1 cellular context compared by ENCODE assay signal in the genomic region with DNA sequence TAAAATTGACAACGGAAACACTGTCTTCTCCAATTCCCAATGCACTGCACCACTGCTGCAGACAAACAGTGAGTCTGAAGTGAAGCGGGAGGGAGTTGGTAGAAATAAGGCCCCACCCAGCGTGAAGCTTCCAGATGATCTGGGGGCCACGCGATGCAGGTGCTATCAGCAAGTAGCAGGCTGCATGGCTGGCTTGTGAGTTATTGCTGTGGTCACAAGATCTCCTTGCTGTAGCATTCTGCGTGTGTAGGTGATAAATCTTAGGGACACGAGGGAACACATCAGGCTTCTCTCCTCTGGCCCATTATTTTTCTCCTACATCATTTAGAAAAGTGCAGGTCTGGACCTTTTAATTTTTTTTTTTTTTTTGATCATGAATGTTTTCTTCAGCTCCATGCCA.
TF ChIP-seq lines count a peak whose summit lies in the region.

No MANE protein-coding gene starts in this region.

TF ChIP-seq in K562, 482 proteins besides CTCF, POLR2A, EP300 and RAD21 (continued from another document and continues in another):
- TF ChIP-seq, protein P1, sequence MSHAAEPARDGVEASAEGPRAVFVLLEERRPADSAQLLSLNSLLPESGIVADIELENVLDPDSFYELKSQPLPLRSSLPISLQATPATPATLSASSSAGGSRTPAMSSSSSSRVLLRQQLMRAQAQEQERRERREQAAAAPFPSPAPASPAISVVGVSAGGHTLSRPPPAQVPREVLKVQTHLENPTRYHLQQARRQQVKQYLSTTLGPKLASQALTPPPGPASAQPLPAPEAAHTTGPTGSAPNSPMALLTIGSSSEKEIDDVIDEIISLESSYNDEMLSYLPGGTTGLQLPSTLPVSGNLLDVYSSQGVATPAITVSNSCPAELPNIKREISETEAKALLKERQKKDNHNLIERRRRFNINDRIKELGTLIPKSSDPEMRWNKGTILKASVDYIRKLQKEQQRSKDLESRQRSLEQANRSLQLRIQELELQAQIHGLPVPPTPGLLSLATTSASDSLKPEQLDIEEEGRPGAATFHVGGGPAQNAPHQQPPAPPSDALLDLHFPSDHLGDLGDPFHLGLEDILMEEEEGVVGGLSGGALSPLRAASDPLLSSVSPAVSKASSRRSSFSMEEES (CRISPR knock-in tag; IDR thresholded peaks at IDR 0.05): peak; percentile 68
- TF ChIP-seq MTA2 (IDR thresholded peaks at IDR 0.05; ENCODE audit: low read depth): peak; percentile 98
- TF ChIP-seq ZNF212 (CRISPR knock-in tag; IDR thresholded peaks at IDR 0.05): no peak
- no peak for TF ChIP-seq POLR2B (IDR thresholded peaks at IDR 0.05; ENCODE audit: low read depth, partially characterized antibody)
- TF ChIP-seq, protein P2, sequence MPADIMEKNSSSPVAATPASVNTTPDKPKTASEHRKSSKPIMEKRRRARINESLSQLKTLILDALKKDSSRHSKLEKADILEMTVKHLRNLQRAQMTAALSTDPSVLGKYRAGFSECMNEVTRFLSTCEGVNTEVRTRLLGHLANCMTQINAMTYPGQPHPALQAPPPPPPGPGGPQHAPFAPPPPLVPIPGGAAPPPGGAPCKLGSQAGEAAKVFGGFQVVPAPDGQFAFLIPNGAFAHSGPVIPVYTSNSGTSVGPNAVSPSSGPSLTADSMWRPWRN (IDR thresholded peaks at IDR 0.05; ENCODE audit: low read depth): peak; percentile 100
- TF ChIP-seq ELF4 (CRISPR knock-in tag; IDR thresholded peaks at IDR 0.05): peak; percentile 85
- TF ChIP-seq ZNF589 (CRISPR knock-in tag; IDR thresholded peaks at IDR 0.05; ENCODE audit: low read depth): peak; percentile 84
- TF ChIP-seq, protein P3, sequence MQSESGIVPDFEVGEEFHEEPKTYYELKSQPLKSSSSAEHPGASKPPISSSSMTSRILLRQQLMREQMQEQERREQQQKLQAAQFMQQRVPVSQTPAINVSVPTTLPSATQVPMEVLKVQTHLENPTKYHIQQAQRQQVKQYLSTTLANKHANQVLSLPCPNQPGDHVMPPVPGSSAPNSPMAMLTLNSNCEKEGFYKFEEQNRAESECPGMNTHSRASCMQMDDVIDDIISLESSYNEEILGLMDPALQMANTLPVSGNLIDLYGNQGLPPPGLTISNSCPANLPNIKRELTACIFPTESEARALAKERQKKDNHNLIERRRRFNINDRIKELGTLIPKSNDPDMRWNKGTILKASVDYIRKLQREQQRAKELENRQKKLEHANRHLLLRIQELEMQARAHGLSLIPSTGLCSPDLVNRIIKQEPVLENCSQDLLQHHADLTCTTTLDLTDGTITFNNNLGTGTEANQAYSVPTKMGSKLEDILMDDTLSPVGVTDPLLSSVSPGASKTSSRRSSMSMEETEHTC (IDR thresholded peaks at IDR 0.05): peak; percentile 100
- TF ChIP-seq CHD4 (IDR thresholded peaks at IDR 0.05; ENCODE audit: insufficient read depth, insufficient replicate concordance, low read depth, low read length, poor library complexity, severe bottlenecking): no peak
- TF ChIP-seq, protein P4, sequence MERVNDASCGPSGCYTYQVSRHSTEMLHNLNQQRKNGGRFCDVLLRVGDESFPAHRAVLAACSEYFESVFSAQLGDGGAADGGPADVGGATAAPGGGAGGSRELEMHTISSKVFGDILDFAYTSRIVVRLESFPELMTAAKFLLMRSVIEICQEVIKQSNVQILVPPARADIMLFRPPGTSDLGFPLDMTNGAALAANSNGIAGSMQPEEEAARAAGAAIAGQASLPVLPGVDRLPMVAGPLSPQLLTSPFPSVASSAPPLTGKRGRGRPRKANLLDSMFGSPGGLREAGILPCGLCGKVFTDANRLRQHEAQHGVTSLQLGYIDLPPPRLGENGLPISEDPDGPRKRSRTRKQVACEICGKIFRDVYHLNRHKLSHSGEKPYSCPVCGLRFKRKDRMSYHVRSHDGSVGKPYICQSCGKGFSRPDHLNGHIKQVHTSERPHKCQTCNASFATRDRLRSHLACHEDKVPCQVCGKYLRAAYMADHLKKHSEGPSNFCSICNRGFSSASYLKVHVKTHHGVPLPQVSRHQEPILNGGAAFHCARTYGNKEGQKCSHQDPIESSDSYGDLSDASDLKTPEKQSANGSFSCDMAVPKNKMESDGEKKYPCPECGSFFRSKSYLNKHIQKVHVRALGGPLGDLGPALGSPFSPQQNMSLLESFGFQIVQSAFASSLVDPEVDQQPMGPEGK (CRISPR knock-in tag; IDR thresholded peaks at IDR 0.05; ENCODE audit: borderline replicate concordance): peak; percentile 76; the same call in 1 of the 2 replicates
- TF ChIP-seq NFE2 (IDR thresholded peaks at IDR 0.05; ENCODE audit: low read depth): peak; percentile 42; the same call in 1 of the 2 replicates
- TF ChIP-seq ZNF316 (IDR thresholded peaks at IDR 0.05): 0 out of 2 replicates have a peak, but pooled peaks have one; percentile 23
- peak; percentile 73 for TF ChIP-seq CCNT2 (IDR thresholded peaks at IDR 0.05; ENCODE audit: borderline replicate concordance, extremely low read depth, insufficient read length, low read depth, low read length)
- TF ChIP-seq, protein P5, sequence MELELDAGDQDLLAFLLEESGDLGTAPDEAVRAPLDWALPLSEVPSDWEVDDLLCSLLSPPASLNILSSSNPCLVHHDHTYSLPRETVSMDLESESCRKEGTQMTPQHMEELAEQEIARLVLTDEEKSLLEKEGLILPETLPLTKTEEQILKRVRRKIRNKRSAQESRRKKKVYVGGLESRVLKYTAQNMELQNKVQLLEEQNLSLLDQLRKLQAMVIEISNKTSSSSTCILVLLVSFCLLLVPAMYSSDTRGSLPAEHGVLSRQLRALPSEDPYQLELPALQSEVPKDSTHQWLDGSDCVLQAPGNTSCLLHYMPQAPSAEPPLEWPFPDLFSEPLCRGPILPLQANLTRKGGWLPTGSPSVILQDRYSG (tag; conservative IDR thresholded peaks at IDR 0.05; ENCODE audit: low read depth): no peak
- TF ChIP-seq TCF7 (IDR thresholded peaks at IDR 0.05; ENCODE audit: borderline replicate concordance): 0 out of 2 replicates have a peak, but pooled peaks have one; percentile 64
- peak; percentile 82; the same call in 1 of the 2 replicates for TF ChIP-seq HLTF (IDR thresholded peaks at IDR 0.05)
- TF ChIP-seq, protein P6, sequence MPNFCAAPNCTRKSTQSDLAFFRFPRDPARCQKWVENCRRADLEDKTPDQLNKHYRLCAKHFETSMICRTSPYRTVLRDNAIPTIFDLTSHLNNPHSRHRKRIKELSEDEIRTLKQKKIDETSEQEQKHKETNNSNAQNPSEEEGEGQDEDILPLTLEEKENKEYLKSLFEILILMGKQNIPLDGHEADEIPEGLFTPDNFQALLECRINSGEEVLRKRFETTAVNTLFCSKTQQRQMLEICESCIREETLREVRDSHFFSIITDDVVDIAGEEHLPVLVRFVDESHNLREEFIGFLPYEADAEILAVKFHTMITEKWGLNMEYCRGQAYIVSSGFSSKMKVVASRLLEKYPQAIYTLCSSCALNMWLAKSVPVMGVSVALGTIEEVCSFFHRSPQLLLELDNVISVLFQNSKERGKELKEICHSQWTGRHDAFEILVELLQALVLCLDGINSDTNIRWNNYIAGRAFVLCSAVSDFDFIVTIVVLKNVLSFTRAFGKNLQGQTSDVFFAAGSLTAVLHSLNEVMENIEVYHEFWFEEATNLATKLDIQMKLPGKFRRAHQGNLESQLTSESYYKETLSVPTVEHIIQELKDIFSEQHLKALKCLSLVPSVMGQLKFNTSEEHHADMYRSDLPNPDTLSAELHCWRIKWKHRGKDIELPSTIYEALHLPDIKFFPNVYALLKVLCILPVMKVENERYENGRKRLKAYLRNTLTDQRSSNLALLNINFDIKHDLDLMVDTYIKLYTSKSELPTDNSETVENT (CRISPR knock-in tag; IDR thresholded peaks at IDR 0.05): no peak
- peak; percentile 84 for TF ChIP-seq ZKSCAN1 (IDR thresholded peaks at IDR 0.05; ENCODE audit: low read depth, low read length)
- TF ChIP-seq ATF1 (CRISPR knock-in tag; IDR thresholded peaks at IDR 0.05): no peak
- peak; percentile 80 for TF ChIP-seq ATF1 (tag; IDR thresholded peaks at IDR 0.05)
- no peak for TF ChIP-seq MCM7 (IDR thresholded peaks at IDR 0.05)
- TF ChIP-seq POU5F1 (IDR thresholded peaks at IDR 0.05; ENCODE audit: borderline replicate concordance, low read depth, low read length, partially characterized antibody): peak; percentile 56
- TF ChIP-seq HSF4 (CRISPR knock-in tag; IDR thresholded peaks at IDR 0.05; ENCODE audit: borderline replicate concordance): no peak
- TF ChIP-seq POLR2AphosphoS2 (IDR thresholded peaks at IDR 0.05; ENCODE audit: low read length): no peak
- peak; percentile 58 to 80; a peak in 3 of 4 replicates for TF ChIP-seq MAZ (CRISPR knock-in tag; conservative IDR thresholded peaks at IDR 0.05 in 1 of 2, IDR thresholded peaks at IDR 0.05 in 1 of 2)
- TF ChIP-seq ZNF699 (CRISPR knock-in tag; IDR thresholded peaks at IDR 0.05; ENCODE audit: insufficient replicate concordance): no peak
- TF ChIP-seq NFATC3 (IDR thresholded peaks at IDR 0.05): 0 out of 2 replicates have a peak, but pooled peaks have one; percentile 45
- TF ChIP-seq TARDBP (IDR thresholded peaks at IDR 0.05): peak; percentile 84
- TF ChIP-seq YY1 (IDR thresholded peaks at IDR 0.05; ENCODE audit: borderline replicate concordance in 1 of 3, control insufficient read depth in 1 of 3, extremely low read depth in 1 of 3, insufficient read depth in 3 of 3, insufficient read length in 1 of 3, insufficient replicate concordance in 2 of 3, low read depth in 1 of 3, low read length in 2 of 3): peak in 2 of 3 experiments; percentile 11 to 40
- TF ChIP-seq, protein P7, sequence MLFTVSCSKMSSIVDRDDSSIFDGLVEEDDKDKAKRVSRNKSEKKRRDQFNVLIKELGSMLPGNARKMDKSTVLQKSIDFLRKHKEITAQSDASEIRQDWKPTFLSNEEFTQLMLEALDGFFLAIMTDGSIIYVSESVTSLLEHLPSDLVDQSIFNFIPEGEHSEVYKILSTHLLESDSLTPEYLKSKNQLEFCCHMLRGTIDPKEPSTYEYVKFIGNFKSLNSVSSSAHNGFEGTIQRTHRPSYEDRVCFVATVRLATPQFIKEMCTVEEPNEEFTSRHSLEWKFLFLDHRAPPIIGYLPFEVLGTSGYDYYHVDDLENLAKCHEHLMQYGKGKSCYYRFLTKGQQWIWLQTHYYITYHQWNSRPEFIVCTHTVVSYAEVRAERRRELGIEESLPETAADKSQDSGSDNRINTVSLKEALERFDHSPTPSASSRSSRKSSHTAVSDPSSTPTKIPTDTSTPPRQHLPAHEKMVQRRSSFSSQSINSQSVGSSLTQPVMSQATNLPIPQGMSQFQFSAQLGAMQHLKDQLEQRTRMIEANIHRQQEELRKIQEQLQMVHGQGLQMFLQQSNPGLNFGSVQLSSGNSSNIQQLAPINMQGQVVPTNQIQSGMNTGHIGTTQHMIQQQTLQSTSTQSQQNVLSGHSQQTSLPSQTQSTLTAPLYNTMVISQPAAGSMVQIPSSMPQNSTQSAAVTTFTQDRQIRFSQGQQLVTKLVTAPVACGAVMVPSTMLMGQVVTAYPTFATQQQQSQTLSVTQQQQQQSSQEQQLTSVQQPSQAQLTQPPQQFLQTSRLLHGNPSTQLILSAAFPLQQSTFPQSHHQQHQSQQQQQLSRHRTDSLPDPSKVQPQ (CRISPR knock-in tag; IDR thresholded peaks at IDR 0.05; ENCODE audit: borderline replicate concordance): no peak
- no peak for TF ChIP-seq SRSF9 (IDR thresholded peaks at IDR 0.05; ENCODE audit: borderline replicate concordance, low read depth, low read length)
- peak; percentile 98 for TF ChIP-seq CBFB (CRISPR knock-in tag; IDR thresholded peaks at IDR 0.05)
- TF ChIP-seq PYGO2 (tag; IDR thresholded peaks at IDR 0.05): peak; percentile 65
- TF ChIP-seq THRAP3 (IDR thresholded peaks at IDR 0.05; ENCODE audit: borderline replicate concordance): no peak
- TF ChIP-seq HEY1 (CRISPR knock-in tag; IDR thresholded peaks at IDR 0.05; ENCODE audit: borderline replicate concordance): peak; percentile 95
- TF ChIP-seq TEAD4 (IDR thresholded peaks at IDR 0.05; ENCODE audit: low read length): peak; percentile 99
- TF ChIP-seq TEAD4 (CRISPR knock-in tag; IDR thresholded peaks at IDR 0.05; ENCODE audit: borderline replicate concordance): no peak
- TF ChIP-seq ZSCAN32 (CRISPR knock-in tag; IDR thresholded peaks at IDR 0.05): no peak
- TF ChIP-seq TAL1 (IDR thresholded peaks at IDR 0.05): peak; percentile 98
- TF ChIP-seq, protein P8, sequence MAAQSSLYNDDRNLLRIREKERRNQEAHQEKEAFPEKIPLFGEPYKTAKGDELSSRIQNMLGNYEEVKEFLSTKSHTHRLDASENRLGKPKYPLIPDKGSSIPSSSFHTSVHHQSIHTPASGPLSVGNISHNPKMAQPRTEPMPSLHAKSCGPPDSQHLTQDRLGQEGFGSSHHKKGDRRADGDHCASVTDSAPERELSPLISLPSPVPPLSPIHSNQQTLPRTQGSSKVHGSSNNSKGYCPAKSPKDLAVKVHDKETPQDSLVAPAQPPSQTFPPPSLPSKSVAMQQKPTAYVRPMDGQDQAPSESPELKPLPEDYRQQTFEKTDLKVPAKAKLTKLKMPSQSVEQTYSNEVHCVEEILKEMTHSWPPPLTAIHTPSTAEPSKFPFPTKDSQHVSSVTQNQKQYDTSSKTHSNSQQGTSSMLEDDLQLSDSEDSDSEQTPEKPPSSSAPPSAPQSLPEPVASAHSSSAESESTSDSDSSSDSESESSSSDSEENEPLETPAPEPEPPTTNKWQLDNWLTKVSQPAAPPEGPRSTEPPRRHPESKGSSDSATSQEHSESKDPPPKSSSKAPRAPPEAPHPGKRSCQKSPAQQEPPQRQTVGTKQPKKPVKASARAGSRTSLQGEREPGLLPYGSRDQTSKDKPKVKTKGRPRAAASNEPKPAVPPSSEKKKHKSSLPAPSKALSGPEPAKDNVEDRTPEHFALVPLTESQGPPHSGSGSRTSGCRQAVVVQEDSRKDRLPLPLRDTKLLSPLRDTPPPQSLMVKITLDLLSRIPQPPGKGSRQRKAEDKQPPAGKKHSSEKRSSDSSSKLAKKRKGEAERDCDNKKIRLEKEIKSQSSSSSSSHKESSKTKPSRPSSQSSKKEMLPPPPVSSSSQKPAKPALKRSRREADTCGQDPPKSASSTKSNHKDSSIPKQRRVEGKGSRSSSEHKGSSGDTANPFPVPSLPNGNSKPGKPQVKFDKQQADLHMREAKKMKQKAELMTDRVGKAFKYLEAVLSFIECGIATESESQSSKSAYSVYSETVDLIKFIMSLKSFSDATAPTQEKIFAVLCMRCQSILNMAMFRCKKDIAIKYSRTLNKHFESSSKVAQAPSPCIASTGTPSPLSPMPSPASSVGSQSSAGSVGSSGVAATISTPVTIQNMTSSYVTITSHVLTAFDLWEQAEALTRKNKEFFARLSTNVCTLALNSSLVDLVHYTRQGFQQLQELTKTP (IDR thresholded peaks at IDR 0.05; ENCODE audit: low read depth in 1 of 2, partially characterized antibody in 2 of 2): peak; percentile 57 to 82
- TF ChIP-seq ETV5 (CRISPR knock-in tag; IDR thresholded peaks at IDR 0.05; ENCODE audit: low read depth): peak; percentile 70; the same call in 1 of the 2 replicates
- TF ChIP-seq, protein P9, sequence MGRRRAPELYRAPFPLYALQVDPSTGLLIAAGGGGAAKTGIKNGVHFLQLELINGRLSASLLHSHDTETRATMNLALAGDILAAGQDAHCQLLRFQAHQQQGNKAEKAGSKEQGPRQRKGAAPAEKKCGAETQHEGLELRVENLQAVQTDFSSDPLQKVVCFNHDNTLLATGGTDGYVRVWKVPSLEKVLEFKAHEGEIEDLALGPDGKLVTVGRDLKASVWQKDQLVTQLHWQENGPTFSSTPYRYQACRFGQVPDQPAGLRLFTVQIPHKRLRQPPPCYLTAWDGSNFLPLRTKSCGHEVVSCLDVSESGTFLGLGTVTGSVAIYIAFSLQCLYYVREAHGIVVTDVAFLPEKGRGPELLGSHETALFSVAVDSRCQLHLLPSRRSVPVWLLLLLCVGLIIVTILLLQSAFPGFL (CRISPR knock-in tag; IDR thresholded peaks at IDR 0.05): no peak
- peak; percentile 78 for TF ChIP-seq ZEB2 (IDR thresholded peaks at IDR 0.05)
- TF ChIP-seq FOXP1 (CRISPR knock-in tag; IDR thresholded peaks at IDR 0.05): no peak
- peak; percentile 72 for TF ChIP-seq PHF21A (IDR thresholded peaks at IDR 0.05; ENCODE audit: borderline replicate concordance, low read depth)
